Comparison of ENCODE assay signal across 34 cellular contexts in genomic region chr19:21878646-21879045, GRCh38.
"Had no signal": no experiment of that assay in that cellular context is flagged by ENCODE, and none has a peak within 500 bp of the region (broad histone marks: within the 10 kb centered on the region; RNA-seq: fewer than 3 reads in every experiment).

No MANE protein-coding gene starts in this region.

- H3K4me1 ChIP-seq: adrenal gland, body of pancreas, breast epithelium had no signal

- H3K4me1 Mint-ChIP-seq: activated CD4-positive, alpha-beta T cell treated with anti-CD3 and anti-CD28 coated beads, Interleukin-2, amount 10 ng/mL, durations not matched to agents 24 days and 14 days; activated naive CD8-positive, alpha-beta T cell treated with anti-CD3 and anti-CD28 coated beads for 36 hours; activated T-helper 17 cell treated with anti-CD3 and anti-CD28 coated beads, Interleukin-2, amount 50 U/mL, for 72 hours had no signal

- H3K27me3 Mint-ChIP-seq: activated B cell treated with CpG ODN at 0.5 μM for 24 hours; activated CD4-positive, alpha-beta memory T cell treated with anti-CD3 and anti-CD28 coated beads for 36 hours; activated CD4-positive, alpha-beta T cell treated with anti-CD3 and anti-CD28 coated beads, Interleukin-2, amount 10 ng/mL, durations not matched to agents 24 days and 14 days; activated naive CD8-positive, alpha-beta T cell treated with anti-CD3 and anti-CD28 coated beads for 36 hours had no signal

- H3K27ac Mint-ChIP-seq: activated B cell treated with CpG ODN at 0.5 μM for 24 hours; activated CD4-positive, alpha-beta memory T cell treated with anti-CD3 and anti-CD28 coated beads for 36 hours; activated CD4-positive, alpha-beta T cell treated with anti-CD3 and anti-CD28 coated beads, Interleukin-2, amount 10 ng/mL, durations not matched to agents 24 days and 14 days; activated CD8-positive, alpha-beta T cell treated with anti-CD3 and anti-CD28 coated beads for 36 hours; activated naive CD4-positive, alpha-beta T cell treated with anti-CD3 and anti-CD28 coated beads for 36 hours; activated naive CD4-positive, alpha-beta T cell treated with anti-CD3 and anti-CD28 coated beads, Interleukin-2, amount 50 U/mL, for 72 hours; activated naive CD8-positive, alpha-beta T cell treated with anti-CD3 and anti-CD28 coated beads for 36 hours; activated T-cell treated with anti-CD3 and anti-CD28 coated beads, Interleukin-2, amount 50 U/mL, for 72 hours; activated T-helper 1 cell treated with anti-CD3 and anti-CD28 coated beads, Interleukin-12 subunit alpha, Interleukin-12 subunit beta, Interleukin-2, Interleukin-4 antibody, amounts not matched to agents 30 ng/mL and 10 ng/mL and 1 ng/mL, durations not matched to agents 14 hours and 24 hours and 36 hours; activated T-helper 17 cell treated with anti-CD3 and anti-CD28 coated beads, Interleukin-2, amount 50 U/mL, for 72 hours; T-helper 1 cell treated with Interleukin-12 subunit alpha and Interleukin-12 subunit beta and Interleukin-4 antibody, amounts not matched to agents 30 μg/mL and 1 μg/mL, for 36 hours; T-helper 2 cell treated with Interferon-gamma antibody and Interleukin-4, amounts not matched to agents 5 μg/mL and 100 μg/mL, for 36 hours had no signal

- H3K4me3 ChIP-seq: adrenal gland, body of pancreas, breast epithelium had no signal

- H3K36me3 ChIP-seq: adrenal gland, brain microvascular endothelial cell, breast epithelium had no signal

- DNase-seq: activated B cell treated with CpG ODN at 0.5 μM for 24 hours; activated CD4-positive, alpha-beta memory T cell treated with anti-CD3 and anti-CD28 coated beads for 36 hours; activated CD4-positive, alpha-beta T cell treated with anti-CD3 and anti-CD28 coated beads, Interleukin-2, amount 10 ng/mL, durations not matched to agents 24 days and 14 days; activated CD4-positive, alpha-beta T cell treated with anti-CD3 and anti-CD28 coated beads, Interleukin-2, amount 50 U/mL, for 1 hour; activated CD4-positive, alpha-beta T cell treated with anti-CD3 and anti-CD28 coated beads, Interleukin-2, amount 50 U/mL, for 4 hours; activated CD4-positive, CD25-positive, alpha-beta regulatory T cell treated with anti-CD3 and anti-CD28 coated beads, Interleukin-2, amount 50 U/mL, for 72 hours; activated CD8-positive, alpha-beta memory T cell treated with anti-CD3 and anti-CD28 coated beads, Interleukin-2, amount 50 U/mL, for 4 hours; activated CD8-positive, alpha-beta T cell treated with anti-CD3 and anti-CD28 coated beads for 36 hours; activated effector memory CD4-positive, alpha-beta T cell treated with anti-CD3 and anti-CD28 coated beads, Interleukin-2, amount 50 U/mL, for 16 hours; activated gamma-delta T cell treated with Interleukin-2 at 50 U/mL for 16 hours; activated naive CD4-positive, alpha-beta T cell; activated naive CD4-positive, alpha-beta T cell treated with anti-CD3 and anti-CD28 coated beads for 36 hours; activated naive CD8-positive, alpha-beta T cell treated with anti-CD3 and anti-CD28 coated beads for 36 hours; activated T-cell treated with anti-CD3 and anti-CD28 coated beads for 4 hours; activated T-cell treated with anti-CD3 and anti-CD28 coated beads, Interleukin-2, amount 50 U/mL, for 1 hour; activated T-cell treated with anti-CD3 and anti-CD28 coated beads, Interleukin-2, amount 50 U/mL, for 4 hours; activated T-cell treated with anti-CD3 and anti-CD28 coated beads, Interleukin-2, amount 50 U/mL, for 72 hours; adrenal gland; amniotic stem cell; aorta; body of pancreas; brain microvascular endothelial cell; central memory CD4-positive, alpha-beta T cell; SW 1271; T-helper 1 cell; T-helper 2 cell; T-helper 9 cell had no signal

- H3K27me3 ChIP-seq: adrenal gland, body of pancreas, brain microvascular endothelial cell, breast epithelium had no signal

- H3K9me3 Mint-ChIP-seq: activated B cell treated with CpG ODN at 0.5 μM for 24 hours; activated CD4-positive, alpha-beta memory T cell treated with anti-CD3 and anti-CD28 coated beads for 36 hours; activated CD8-positive, alpha-beta T cell treated with anti-CD3 and anti-CD28 coated beads for 36 hours; activated naive CD4-positive, alpha-beta T cell treated with anti-CD3 and anti-CD28 coated beads for 36 hours; activated naive CD8-positive, alpha-beta T cell treated with anti-CD3 and anti-CD28 coated beads for 36 hours; activated T-cell treated with anti-CD3 and anti-CD28 coated beads, Interleukin-2, amount 50 U/mL, for 4 hours; activated T-helper 17 cell treated with anti-CD3 and anti-CD28 coated beads, Interleukin-2, amount 50 U/mL, for 72 hours had no signal

- H3K27ac ChIP-seq: adrenal gland, body of pancreas, brain microvascular endothelial cell, breast epithelium, VCaP had no signal

- H3K9me3 ChIP-seq: adrenal gland, body of pancreas, breast epithelium had no signal

- H3K4me3 Mint-ChIP-seq: activated B cell treated with CpG ODN at 0.5 μM for 24 hours; activated CD4-positive, alpha-beta memory T cell treated with anti-CD3 and anti-CD28 coated beads for 36 hours; activated CD4-positive, alpha-beta T cell treated with anti-CD3 and anti-CD28 coated beads, Interleukin-2, amount 10 ng/mL, durations not matched to agents 24 days and 14 days; activated CD8-positive, alpha-beta T cell treated with anti-CD3 and anti-CD28 coated beads for 36 hours; activated naive CD4-positive, alpha-beta T cell treated with anti-CD3 and anti-CD28 coated beads for 36 hours; activated naive CD8-positive, alpha-beta T cell treated with anti-CD3 and anti-CD28 coated beads for 36 hours; activated T-cell treated with anti-CD3 and anti-CD28 coated beads, Interleukin-2, amount 50 U/mL, for 4 hours; activated T-cell treated with anti-CD3 and anti-CD28 coated beads, Interleukin-2, amount 50 U/mL, for 72 hours; activated T-helper 1 cell treated with anti-CD3 and anti-CD28 coated beads, Interleukin-12 subunit alpha, Interleukin-12 subunit beta, Interleukin-2, Interleukin-4 antibody, amounts not matched to agents 30 ng/mL and 10 ng/mL and 1 ng/mL, durations not matched to agents 14 hours and 24 hours and 36 hours; activated T-helper 17 cell treated with anti-CD3 and anti-CD28 coated beads, Interleukin-2, amount 50 U/mL, for 72 hours; T-helper 1 cell treated with Interleukin-12 subunit alpha and Interleukin-12 subunit beta and Interleukin-4 antibody, amounts not matched to agents 30 μg/mL and 1 μg/mL, for 36 hours; T-helper 2 cell treated with Interferon-gamma antibody and Interleukin-4, amounts not matched to agents 5 μg/mL and 100 μg/mL, for 36 hours had no signal

- ATAC-seq: activated CD8-positive, alpha-beta T cell treated with anti-CD3 and anti-CD28 coated beads for 36 hours; activated naive CD4-positive, alpha-beta T cell treated with anti-CD3 and anti-CD28 coated beads, Interleukin-2, amount 50 U/mL, for 72 hours; activated T-cell treated with anti-CD3 and anti-CD28 coated beads, Interleukin-2, amount 50 U/mL, for 4 hours; activated T-cell treated with anti-CD3 and anti-CD28 coated beads, Interleukin-2, amount 50 U/mL, for 72 hours; activated T-helper 17 cell treated with anti-CD3 and anti-CD28 coated beads, Interleukin-2, amount 50 U/mL, for 72 hours; body of pancreas had no signal

- H3K36me3 Mint-ChIP-seq: activated CD4-positive, alpha-beta memory T cell treated with anti-CD3 and anti-CD28 coated beads for 36 hours; activated naive CD4-positive, alpha-beta T cell treated with anti-CD3 and anti-CD28 coated beads, Interleukin-2, amount 50 U/mL, for 72 hours; activated naive CD8-positive, alpha-beta T cell treated with anti-CD3 and anti-CD28 coated beads for 36 hours had no signal
